In genomic region chr6:73484438-73484837, GRCh38 we compare ENCODE assay signal across 24 cellular contexts. TPM values are rescaled to one million over a fixed set of nuclear protein-coding genes. Genes with fewer than 3 reads are reported as not detected.
DNase-seq lines count a peak whose midpoint lies in the region; ATAC-seq and TF ChIP-seq lines count a peak whose summit lies in the region.
"Had no signal": no experiment of that assay in that cellular context is flagged by ENCODE, and none has a peak within 500 bp of the region (broad histone marks: within the 10 kb centered on the region; RNA-seq: fewer than 3 reads in every experiment).

No MANE protein-coding gene starts in this region.

- H3K36me3 Mint-ChIP-seq in activated CD4-positive, alpha-beta memory T cell treated with anti-CD3 and anti-CD28 coated beads, Interleukin-2, amount 10 ng/mL, durations not matched to agents 7 days and 5 days (ENCODE audit: low read depth): peaks cover 72% of the 10 kb centered on the region
- peaks cover 56% of the 10 kb centered on the region for H3K36me3 Mint-ChIP-seq in activated CD4-positive, alpha-beta memory T cell treated with anti-CD3 and anti-CD28 coated beads for 36 hours
- H3K36me3 Mint-ChIP-seq in CD14-positive monocyte (peaks cover 73 to 96% of the 10 kb centered on the region in 2 donors), endodermal cell (ENCODE audit: low read depth) (peaks cover 73% of the 10 kb centered on the region), MCF 10A (ENCODE audit: insufficient read depth, unreplicated experiment) (peaks cover 87% of the 10 kb centered on the region)

- no peak for DNase-seq in activated CD4-positive, alpha-beta memory T cell treated with anti-CD3 and anti-CD28 coated beads, Interleukin-2, amount 10 ng/mL, durations not matched to agents 7 days and 5 days
- no peak for DNase-seq in activated CD4-positive, alpha-beta memory T cell treated with anti-CD3 and anti-CD28 coated beads for 36 hours
- DNase-seq in CD14-positive monocyte (ENCODE audit: low spot score): no peak
- no peak for DNase-seq in HCT116 (ENCODE audit: low read depth, low spot score)
- peak; percentile 3 for DNase-seq in endodermal cell
- no peak for DNase-seq in foreskin keratinocyte
- DNase-seq in MCF 10A (ENCODE audit: unreplicated experiment): no peak
- DNase-seq: CD4-positive, alpha-beta T cell; COR-L47; DMS53; H7; NCI-H1092; NCI-H1417 treated with DMSO at 0.1 percent for 48 hours; NCI-H1694 treated with DMSO at 0.1 percent for 48 hours; NCI-H2081; NCI-H2227 treated with DMSO at 0.1 percent for 48 hours; NCI-H526 treated with DMSO at 0.1 percent for 48 hours; Right ventricle myocardium superior; RPMI8226 had no signal

- H3K4me3 Mint-ChIP-seq in activated CD4-positive, alpha-beta memory T cell treated with anti-CD3 and anti-CD28 coated beads, Interleukin-2, amount 10 ng/mL, durations not matched to agents 7 days and 5 days: no peak overlapping the region
- no peak overlapping the region for H3K4me3 Mint-ChIP-seq in activated CD4-positive, alpha-beta memory T cell treated with anti-CD3 and anti-CD28 coated beads for 36 hours
- H3K4me3 Mint-ChIP-seq in CD14-positive monocyte: no peak overlapping the region
- no peak overlapping the region for H3K4me3 Mint-ChIP-seq in endodermal cell
- no peak overlapping the region for H3K4me3 Mint-ChIP-seq in MCF 10A (ENCODE audit: unreplicated experiment)
- H3K4me3 Mint-ChIP-seq: CD4-positive, alpha-beta T cell; IgD-negative memory B cell had no signal

- H3K9me3 ChIP-seq in HCT116 (ENCODE audit: control insufficient read depth in 1 of 2, insufficient read depth in 1 of 2, low read depth in 1 of 2, low read length in 2 of 2): no peaks in the 10 kb centered on the region; a peak in 1 of 4 replicates
- H3K9me3 ChIP-seq in endodermal cell (ENCODE audit: control insufficient read depth, low read length): peaks cover 4% of the 10 kb centered on the region
- H3K9me3 ChIP-seq: SJSA1 had no signal

- no peaks in the 10 kb centered on the region for H3K27me3 ChIP-seq in HCT116 (ENCODE audit: insufficient read depth, low read length)
- H3K27me3 ChIP-seq in endodermal cell (ENCODE audit: control insufficient read depth, insufficient read depth, low read length, poor library complexity, severe bottlenecking): no peaks in the 10 kb centered on the region
- H3K27me3 ChIP-seq in foreskin keratinocyte: no peaks in the 10 kb centered on the region
- H3K27me3 ChIP-seq: BLaER1, SJSA1 had no signal

- H2AFZ ChIP-seq in HCT116 (ENCODE audit: low read depth, low read length, poor library complexity, severe bottlenecking): no peak overlapping the region

- no peak overlapping the region for H3K4me2 ChIP-seq in HCT116 (ENCODE audit: low read length)
- H3K4me2 ChIP-seq: BLaER1, KMS-11 had no signal

- H3K36me3 ChIP-seq in HCT116 (ENCODE audit: control insufficient read depth in 1 of 2, insufficient read depth in 2 of 2, low read length in 2 of 2) (peaks cover 39 to 71% of the 10 kb centered on the region in 2 experiments), endodermal cell (ENCODE audit: control insufficient read depth, insufficient read depth, low read length) (peaks cover 69% of the 10 kb centered on the region)

- RAD21 ChIA-PET in HCT116 (lab: Charles Lee; ENCODE audit: low non-redundant PET in 1 of 2, low total read pairs in 2 of 2, uncharacterized antibody in 2 of 2, unreplicated experiment in 2 of 2): no interaction called here

- POLR2A ChIA-PET in activated CD4-positive, alpha-beta memory T cell treated with anti-CD3 and anti-CD28 coated beads, Interleukin-2, amount 10 ng/mL, durations not matched to agents 7 days and 5 days (lab: Charles Lee): interaction anchor here (0.7 to 1.0 kb wide), 3 partner anchors 19 to 30 kb away, joined by 3 to 4 read pairs (median 3); partner anchors contain the start of gene MTO1
- POLR2A ChIA-PET in activated CD4-positive, alpha-beta memory T cell treated with anti-CD3 and anti-CD28 coated beads for 36 hours (lab: Charles Lee): no interaction called here
- POLR2A ChIA-PET in HCT116 (lab: Charles Lee) (no interaction called here), MCF 10A (lab: Yijun Ruan, JAX) (interaction anchor here (0.6 to 0.7 kb wide), 2 partner anchors 10 to 120 kb away, joined by 5 read pairs; no protein-coding TSS in a partner anchor)

- no peaks in the 10 kb centered on the region for H3K27me3 Mint-ChIP-seq in activated CD4-positive, alpha-beta memory T cell treated with anti-CD3 and anti-CD28 coated beads, Interleukin-2, amount 10 ng/mL, durations not matched to agents 7 days and 5 days
- no peaks in the 10 kb centered on the region for H3K27me3 Mint-ChIP-seq in activated CD4-positive, alpha-beta memory T cell treated with anti-CD3 and anti-CD28 coated beads for 36 hours
- H3K27me3 Mint-ChIP-seq in CD14-positive monocyte (ENCODE audit: low read depth in 3 of 3) (no peaks in the 10 kb centered on the region), endodermal cell (ENCODE audit: insufficient read depth) (no peaks in the 10 kb centered on the region), MCF 10A (ENCODE audit: insufficient read depth, unreplicated experiment) (no peaks in the 10 kb centered on the region)
- H3K27me3 Mint-ChIP-seq: CD4-positive, alpha-beta T cell; IgD-negative memory B cell had no signal

- no peaks in the 10 kb centered on the region for H4K20me1 ChIP-seq in HCT116 (ENCODE audit: insufficient read depth)
- H4K20me1 ChIP-seq: BLaER1 had no signal

- intact Hi-C loops in activated CD4-positive, alpha-beta memory T cell treated with anti-CD3 and anti-CD28 coated beads for 36 hours (cut with micrococcal nuclease): no loop called here
- intact Hi-C loops in CD14-positive monocyte (cut with micrococcal nuclease) (no loop called here), HCT116 (cut with micrococcal nuclease) (no loop called here), MCF 10A (cut with micrococcal nuclease) (no loop called here)

- H3K4me1 ChIP-seq in HCT116 (ENCODE audit: control insufficient read depth in 1 of 2, insufficient read depth in 2 of 2, low read length in 2 of 2): no peaks in the 10 kb centered on the region
- H3K4me1 ChIP-seq in endodermal cell (ENCODE audit: control insufficient read depth, insufficient read depth, low read length): no peaks in the 10 kb centered on the region
- no peaks in the 10 kb centered on the region for H3K4me1 ChIP-seq in foreskin keratinocyte
- H3K4me1 ChIP-seq: BLaER1, SJSA1 had no signal

- no peaks in the 10 kb centered on the region for H3K9me3 Mint-ChIP-seq in activated CD4-positive, alpha-beta memory T cell treated with anti-CD3 and anti-CD28 coated beads, Interleukin-2, amount 10 ng/mL, durations not matched to agents 7 days and 5 days
- no peaks in the 10 kb centered on the region for H3K9me3 Mint-ChIP-seq in activated CD4-positive, alpha-beta memory T cell treated with anti-CD3 and anti-CD28 coated beads for 36 hours
- H3K9me3 Mint-ChIP-seq in CD14-positive monocyte (peaks cover 0 to 2% (median 0%) of the 10 kb centered on the region in 7 donors), endodermal cell (peaks cover 8% of the 10 kb centered on the region), MCF 10A (ENCODE audit: unreplicated experiment) (no peaks in the 10 kb centered on the region)
- H3K9me3 Mint-ChIP-seq: CD4-positive, alpha-beta T cell had no signal

- peaks cover 4% of the 10 kb centered on the region; the same call in 1 of the 2 replicates for H3K79me2 ChIP-seq in HCT116 (ENCODE audit: insufficient read depth, low read length)

- H3K9ac ChIP-seq in HCT116 (ENCODE audit: low read length) (no peak overlapping the region), endodermal cell (ENCODE audit: extremely low read depth, low read length, poor library complexity, severe bottlenecking) (no peak overlapping the region)
- H3K9ac ChIP-seq: BLaER1, KMS-11 had no signal

- H3K27ac ChIP-seq in HCT116 (ENCODE audit: low read depth, low read length): no peak overlapping the region
- H3K27ac ChIP-seq in endodermal cell (ENCODE audit: low read depth, low read length): no peak overlapping the region
- no peak overlapping the region for H3K27ac ChIP-seq in foreskin keratinocyte
- H3K27ac ChIP-seq: BLaER1, KMS-11, SJSA1 had no signal

- TF ChIP-seq RAD21 in HCT116 (IDR thresholded peaks at IDR 0.05; ENCODE audit: low read depth): no peak

- TF ChIP-seq CTCF in CD14-positive monocyte (IDR thresholded peaks at IDR 0.05) (no peak), HCT116 (IDR thresholded peaks at IDR 0.05 in 2 of 3, conservative IDR thresholded peaks at IDR 0.05 in 1 of 3; ENCODE audit: borderline replicate concordance in 1 of 3, insufficient read depth in 1 of 3, low read depth in 2 of 3, low read length in 2 of 3) (no peak), endodermal cell (conservative IDR thresholded peaks at IDR 0.05) (no peak), foreskin keratinocyte (conservative IDR thresholded peaks at IDR 0.05) (no peak), MCF 10A (IDR thresholded peaks at IDR 0.05; ENCODE audit: unreplicated experiment) (no peak)

- CTCF ChIA-PET in activated CD4-positive, alpha-beta memory T cell treated with anti-CD3 and anti-CD28 coated beads, Interleukin-2, amount 10 ng/mL, durations not matched to agents 7 days and 5 days (lab: Charles Lee): interaction anchor here (1.6 kb wide), 1 partner anchor 126 kb away, joined by 4 read pairs; no protein-coding TSS in a partner anchor
- CTCF ChIA-PET in activated CD4-positive, alpha-beta memory T cell treated with anti-CD3 and anti-CD28 coated beads for 36 hours (lab: Charles Lee): interaction anchor here (1.2 kb wide), 2 partner anchors 126 to 169 kb away, joined by 3 read pairs; partner anchors contain the start of gene SLC17A5
- CTCF ChIA-PET in HCT116 (lab: Charles Lee): no interaction called here
- CTCF ChIA-PET in MCF 10A (lab: Yijun Ruan, JAX): no interaction called here

- 98 to 100% methylated on average over 1 to 2 of the region's 2 CpGs for whole genome bisulfite sequencing in endodermal cell (ENCODE audit: insufficient coverage in 1 of 2, insufficient read length in 1 of 2), 2 experiments

- no peak for TF ChIP-seq POLR2A in HCT116 (IDR thresholded peaks at IDR 0.05; ENCODE audit: borderline replicate concordance, extremely low read depth, insufficient read depth, insufficient read length)

- H3K4me1 Mint-ChIP-seq in activated CD4-positive, alpha-beta memory T cell treated with anti-CD3 and anti-CD28 coated beads, Interleukin-2, amount 10 ng/mL, durations not matched to agents 7 days and 5 days: peaks cover 8% of the 10 kb centered on the region
- no peaks in the 10 kb centered on the region for H3K4me1 Mint-ChIP-seq in activated CD4-positive, alpha-beta memory T cell treated with anti-CD3 and anti-CD28 coated beads for 36 hours (ENCODE audit: low read depth)
- H3K4me1 Mint-ChIP-seq in CD14-positive monocyte: no peaks in the 10 kb centered on the region
- H3K4me1 Mint-ChIP-seq in endodermal cell: no peaks in the 10 kb centered on the region
- no peaks in the 10 kb centered on the region for H3K4me1 Mint-ChIP-seq in MCF 10A (ENCODE audit: insufficient read depth, unreplicated experiment)

- H3K9me2 ChIP-seq in HCT116 (ENCODE audit: insufficient read depth): no peaks in the 10 kb centered on the region

- H3K4me3 ChIP-seq in HCT116 (replicated peaks in 1 of 2; ENCODE audit: low read depth in 1 of 2, low read length in 2 of 2): no peak overlapping the region
- H3K4me3 ChIP-seq in endodermal cell (ENCODE audit: low read length): no peak overlapping the region
- H3K4me3 ChIP-seq: BLaER1, SJSA1 had no signal

- BruUV-seq in HCT116 (replicated peaks; lab: Mats Ljungman, UMichigan): TSS peak; percentile 25
- BruUV-seq in MCF 10A (replicated peaks; lab: Mats Ljungman, UMichigan): no TSS peak

- ATAC-seq in HCT116: no peak
- ATAC-seq in foreskin keratinocyte: no peak

- H3K27ac Mint-ChIP-seq in activated CD4-positive, alpha-beta memory T cell treated with anti-CD3 and anti-CD28 coated beads, Interleukin-2, amount 10 ng/mL, durations not matched to agents 7 days and 5 days: peak overlapping the region; percentile 40
- no peak overlapping the region for H3K27ac Mint-ChIP-seq in activated CD4-positive, alpha-beta memory T cell treated with anti-CD3 and anti-CD28 coated beads for 36 hours
- H3K27ac Mint-ChIP-seq in CD14-positive monocyte (peak overlapping the region in 4 of 7 donors; percentile 41 to 69 (median 46)), endodermal cell (no peak overlapping the region), MCF 10A (ENCODE audit: low read depth, unreplicated experiment) (no peak overlapping the region)
- H3K27ac Mint-ChIP-seq: CD4-positive, alpha-beta T cell; IgD-negative memory B cell had no signal

RNA-seq across cellular contexts. Expression of gene MTO1, which starts 22.9 kb away (rescaled TPM):
- 10 to 100 TPM; 62.1 to 66.4 TPM for total RNA-seq in activated CD4-positive, alpha-beta memory T cell treated with anti-CD3 and anti-CD28 coated beads, Interleukin-2, amount 10 ng/mL, durations not matched to agents 7 days and 5 days
- total RNA-seq in activated CD4-positive, alpha-beta memory T cell treated with anti-CD3 and anti-CD28 coated beads for 36 hours: 10 to 100 TPM; 40.7 to 47.7 TPM
- polyA plus RNA-seq in CD14-positive monocyte (10 to 100 TPM in 1 of 2 donors, 1 to 10 TPM in 1; 8.0 to 14.4 TPM), foreskin keratinocyte (9.7 and 12.4 TPM in 2 replicates)
- total RNA-seq in HCT116 (2021; ENCODE audit: unreplicated experiment) (40.1 TPM), endodermal cell (10 to 100 TPM; 21.5 to 26.7 TPM), foreskin keratinocyte (24.1 and 25.0 TPM in 2 replicates), MCF 10A (2022) (50.8 and 51.4 TPM in 2 replicates)
- polyA plus RNA-seq in HCT116 (2012): 27.3 and 30.4 TPM in 2 replicates
- polyA plus RNA-seq in endodermal cell (2013, experiment 1 of 2): 25.0 TPM
- 18.9 TPM for polyA plus RNA-seq in endodermal cell (2013, experiment 2 of 2)

RNA-seq across cellular contexts. Expression of gene CGAS, which starts 32.3 kb away (rescaled TPM):
- total RNA-seq in activated CD4-positive, alpha-beta memory T cell treated with anti-CD3 and anti-CD28 coated beads, Interleukin-2, amount 10 ng/mL, durations not matched to agents 7 days and 5 days: 10 to 100 TPM; 47.8 to 48.2 TPM
- total RNA-seq in activated CD4-positive, alpha-beta memory T cell treated with anti-CD3 and anti-CD28 coated beads for 36 hours: 10 to 100 TPM; 37.2 to 38.4 TPM
- polyA plus RNA-seq in CD14-positive monocyte (10 to 100 TPM in 1 of 2 donors, 1 to 10 TPM in 1; 6.7 to 13.9 TPM), foreskin keratinocyte (2.1 and 2.9 TPM in 2 replicates)
- total RNA-seq in HCT116 (2021; ENCODE audit: unreplicated experiment) (0.27 TPM), endodermal cell (1 to 10 TPM; 2.5 to 3.8 TPM), foreskin keratinocyte (6.3 and 6.7 TPM in 2 replicates), MCF 10A (2022) (11.6 and 14.1 TPM in 2 replicates)
- not detected in 2 replicates for polyA plus RNA-seq in HCT116 (2012)
- 0.89 TPM for polyA plus RNA-seq in endodermal cell (2013, experiment 1 of 2)
- 0.79 TPM for polyA plus RNA-seq in endodermal cell (2013, experiment 2 of 2)
- total RNA-seq: G401 had no signal

RNA-seq across cellular contexts. Expression of gene EEF1A1, which starts 36.4 kb away (rescaled TPM):
- total RNA-seq in activated CD4-positive, alpha-beta memory T cell treated with anti-CD3 and anti-CD28 coated beads, Interleukin-2, amount 10 ng/mL, durations not matched to agents 7 days and 5 days: 1,000 to 10,000 TPM; 7,440 to 7,455 TPM
- over 10,000 TPM; 16,691 to 17,144 TPM for total RNA-seq in activated CD4-positive, alpha-beta memory T cell treated with anti-CD3 and anti-CD28 coated beads for 36 hours
- polyA plus RNA-seq in CD14-positive monocyte (1,000 to 10,000 TPM; 5,292 to 5,586 TPM), foreskin keratinocyte (7,427 and 7,429 TPM in 2 replicates)
- total RNA-seq in HCT116 (2021; ENCODE audit: unreplicated experiment) (12,560 TPM), endodermal cell (over 10,000 TPM in 1 of 2 donors, 1,000 to 10,000 TPM in 1; 8,118 to 11,075 TPM), foreskin keratinocyte (9,274 and 10,317 TPM in 2 replicates), MCF 10A (2022) (13,507 and 14,346 TPM in 2 replicates)
- polyA plus RNA-seq in HCT116 (2012): 13,732 and 15,309 TPM in 2 replicates
- 8,040 TPM for polyA plus RNA-seq in endodermal cell (2013, experiment 1 of 2)
- polyA plus RNA-seq in endodermal cell (2013, experiment 2 of 2): 7,552 TPM

Comparison
In these comparisons a context has a peak if more than half of its experiments do, and no peak if none do; other contexts are left out.
1. H3K27ac Mint-ChIP-seq: peak in activated CD4-positive, alpha-beta memory T cell treated with anti-CD3 and anti-CD28 coated beads, Interleukin-2, amount 10 ng/mL, durations not matched to agents 7 days and 5 days (single experiment) and CD14-positive monocyte (4 of 7); none in activated CD4-positive, alpha-beta memory T cell treated with anti-CD3 and anti-CD28 coated beads for 36 hours (single experiment), endodermal cell (single experiment) and MCF 10A (single experiment).
2. POLR2A ChIA-PET loops: an anchor here in activated CD4-positive, alpha-beta memory T cell treated with anti-CD3 and anti-CD28 coated beads, Interleukin-2, amount 10 ng/mL, durations not matched to agents 7 days and 5 days (0.7 to 1.0 kb wide) and MCF 10A (0.6 to 0.7 kb wide); none called in activated CD4-positive, alpha-beta memory T cell treated with anti-CD3 and anti-CD28 coated beads for 36 hours and HCT116.
3. CTCF ChIA-PET loops: an anchor here in activated CD4-positive, alpha-beta memory T cell treated with anti-CD3 and anti-CD28 coated beads, Interleukin-2, amount 10 ng/mL, durations not matched to agents 7 days and 5 days (1.6 kb wide) and activated CD4-positive, alpha-beta memory T cell treated with anti-CD3 and anti-CD28 coated beads for 36 hours (1.2 kb wide); none called in HCT116 and MCF 10A.